In genomic region chr6:147204843-147205311, GRCh38 we compare ENCODE assay signal across 8 cellular contexts. TPM values are rescaled to one million over a fixed set of nuclear protein-coding genes. Genes with fewer than 3 reads are reported as not detected.
A peak's percentile ranks its signal among the peaks of the same experiment; 100 is the strongest.
DNase-seq lines count a peak whose midpoint lies in the region; ATAC-seq and TF ChIP-seq lines count a peak whose summit lies in the region.

No MANE protein-coding gene starts in this region.

- no peaks in the 10 kb centered on the region for H3K36me3 ChIP-seq in CD8-positive, alpha-beta T cell (ENCODE audit: insufficient read depth, low read length)
- H3K36me3 ChIP-seq in colonic mucosa = no peaks in the 10 kb centered on the region

- no peak for TF ChIP-seq CTCF in CD8-positive, alpha-beta T cell (IDR thresholded peaks at IDR 0.05)
- TF ChIP-seq CTCF in LNCaP clone FGC (IDR thresholded peaks at IDR 0.05; ENCODE audit: control insufficient read depth, extremely low read depth, insufficient read depth) (no peak), colonic mucosa (IDR thresholded peaks at IDR 0.05) (no peak)

- no peaks in the 10 kb centered on the region for H3K27me3 ChIP-seq in CD8-positive, alpha-beta T cell (ENCODE audit: insufficient read depth, low read length)
- H3K27me3 ChIP-seq in colonic mucosa = no peaks in the 10 kb centered on the region

- no peaks in the 10 kb centered on the region for H3K9me3 ChIP-seq in CD8-positive, alpha-beta T cell (ENCODE audit: low read length)
- H3K9me3 ChIP-seq in colonic mucosa = no peaks in the 10 kb centered on the region

- CTCF ChIA-PET in CD8-positive, alpha-beta T cell (lab: Charles Lee) = interaction anchor here (0.7 to 1.0 kb wide), 3 partner anchors 8 to 253 kb away, joined by 3 read pairs; no protein-coding TSS in a partner anchor

- no peaks in the 10 kb centered on the region for H3K27me3 Mint-ChIP-seq in CD8-positive, alpha-beta T cell (ENCODE audit: low read depth)

- peak overlapping the region; percentile 88 for H3K4me3 ChIP-seq in CD8-positive, alpha-beta T cell (ENCODE audit: low read depth, low read length)
- H3K4me3 ChIP-seq in LNCaP clone FGC (ENCODE audit: low read depth, low read length) (peak overlapping the region; percentile 87), colonic mucosa (peak overlapping the region; percentile 75)

- POLR2A ChIA-PET in CD8-positive, alpha-beta T cell (lab: Charles Lee) = interaction anchor here (0.9 to 1.3 kb wide), 3 partner anchors 12 to 37 kb away, joined by 3 to 4 read pairs (median 3); no protein-coding TSS in a partner anchor

- peaks cover 51% of the 10 kb centered on the region for H3K4me1 Mint-ChIP-seq in CD8-positive, alpha-beta T cell (ENCODE audit: low read depth)

- ATAC-seq in CD8-positive, alpha-beta T cell = no peak
- ATAC-seq in HG02981 (IDR thresholded peaks at IDR 0.05; ENCODE audit: unreplicated experiment) = no peak
- ATAC-seq in HG02610 (IDR thresholded peaks at IDR 0.05; ENCODE audit: unreplicated experiment) = no peak

- peak overlapping the region; percentile 92 to 99 for H3K9ac ChIP-seq in colonic mucosa (ENCODE audit: low read depth in 2 of 2, low read length in 2 of 2)

- H3K27ac ChIP-seq in CD8-positive, alpha-beta T cell (ENCODE audit: low read depth, low read length) = peak overlapping the region; percentile 70
- H3K27ac ChIP-seq in colonic mucosa = peak overlapping the region; percentile 97

- H3K36me3 Mint-ChIP-seq in CD8-positive, alpha-beta T cell = peaks cover 13% of the 10 kb centered on the region

- peak overlapping the region; percentile 86 for H3K4me3 Mint-ChIP-seq in CD8-positive, alpha-beta T cell

- peak overlapping the region; percentile 86 for H3K27ac Mint-ChIP-seq in CD8-positive, alpha-beta T cell

- intact Hi-C loops in CD8-positive, alpha-beta T cell (cut with DNase I, micrococcal nuclease) = loop anchor here (2.0 to 10.0 kb wide), 7 partner anchors 77 to 1470 kb away; partner anchors contain the start of genes EPM2A (in 2 of the 2), FBXO30 (in 2 of the 2) and SHPRH (in 1 of the 2)
- intact Hi-C loops in colonic mucosa (cut with DNase I) = no loop called here

- no peak for DNase-seq in CD8-positive, alpha-beta T cell
- DNase-seq in LNCaP clone FGC (ENCODE audit: low read depth) = no peak
- no peak for DNase-seq in colonic mucosa
- peak; percentile 32 for DNase-seq in myocyte (ENCODE audit: low read depth)
- DNase-seq in LoVo (ENCODE audit: low spot score) = no peak
- DNase-seq in GM19238 (ENCODE audit: insufficient read length, low spot score) = no peak

- H3K9me3 Mint-ChIP-seq in CD8-positive, alpha-beta T cell = no peaks in the 10 kb centered on the region

- H3K4me1 ChIP-seq in CD8-positive, alpha-beta T cell (ENCODE audit: insufficient read depth, low read length) = peaks cover 12% of the 10 kb centered on the region
- H3K4me1 ChIP-seq in colonic mucosa = no peaks in the 10 kb centered on the region

RNA-seq across cellular contexts. Expression of gene STXBP5, which starts 0.7 kb away (rescaled TPM):
- 10 to 100 TPM; 18.6 to 19.6 TPM for total RNA-seq in CD8-positive, alpha-beta T cell
- total RNA-seq in colonic mucosa = 10 to 100 TPM; 45.8 to 52.3 TPM
- 35.2 and 36.5 TPM in 2 replicates for total RNA-seq in myocyte
- 11.9 TPM for polyA plus RNA-seq in myocyte (2012)
